Comparison of ENCODE assay signal across 1 cellular context in the genomic region with DNA sequence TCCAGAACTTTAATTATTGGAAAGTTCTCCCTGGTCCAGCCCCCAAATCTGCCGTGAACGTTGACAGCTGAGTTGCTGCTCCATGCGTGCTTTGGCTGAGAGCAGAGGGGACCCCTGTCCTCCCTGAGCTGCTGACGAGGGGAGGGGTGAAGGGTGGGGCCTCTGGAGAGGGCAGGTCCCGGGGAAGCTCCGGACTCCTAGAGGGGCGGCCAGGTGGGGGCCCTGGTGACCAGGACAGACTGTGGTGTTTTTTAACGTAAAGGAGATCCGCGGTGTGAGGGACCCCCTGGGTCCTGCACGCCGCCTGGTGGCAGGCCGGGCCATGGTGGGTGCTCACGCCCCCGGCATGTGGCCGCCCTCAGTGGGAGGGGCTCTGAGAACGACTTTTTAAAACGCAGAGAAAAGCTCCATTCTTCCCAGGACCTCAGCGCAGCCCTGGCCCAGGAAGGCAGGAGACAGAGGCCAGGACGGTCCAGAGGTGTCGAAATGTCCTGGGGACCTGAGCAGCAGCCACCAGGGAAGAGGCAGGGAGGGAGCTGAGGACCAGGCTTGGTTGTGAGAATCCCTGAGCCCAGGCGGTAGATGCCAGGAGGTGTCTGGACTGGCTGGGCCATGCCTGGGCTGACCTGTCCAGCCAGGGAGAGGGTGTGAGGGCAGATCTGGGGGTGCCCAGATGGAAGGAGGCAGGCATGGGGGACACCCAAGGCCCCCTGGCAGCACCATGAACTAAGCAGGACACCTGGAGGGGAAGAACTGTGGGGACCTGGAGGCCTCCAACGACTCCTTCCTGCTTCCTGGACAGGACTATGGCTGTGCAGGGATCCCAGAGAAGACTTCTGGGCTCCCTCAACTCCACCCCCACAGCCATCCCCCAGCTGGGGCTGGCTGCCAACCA.
TF ChIP-seq lines count a peak whose summit lies in the region.

A gene (plus strand): TSS at position 410 of the 895 bp plus-strand sequence. CDS start 397 bp downstream, at position 807.

TF ChIP-seq in endothelial cell of umbilical vein, 7 proteins besides CTCF, POLR2A, EP300 and RAD21:
- TF ChIP-seq POLR2AphosphoS5 (IDR thresholded peaks at IDR 0.05; ENCODE audit: insufficient read depth, low read depth, low read length) (no peak), MYC (IDR thresholded peaks at IDR 0.05; ENCODE audit: low read depth, low read length) (no peak), GATA2 (IDR thresholded peaks at IDR 0.05; ENCODE audit: insufficient read depth, insufficient read length, low read depth, low read length) (no peak), JUN (IDR thresholded peaks at IDR 0.05; ENCODE audit: borderline replicate concordance, insufficient read depth, insufficient read length, low read depth) (no peak), FOS (IDR thresholded peaks at IDR 0.05; ENCODE audit: borderline replicate concordance, insufficient read depth, low read length) (no peak), EZH2 (IDR thresholded peaks at IDR 0.05; ENCODE audit: borderline replicate concordance, low read depth, low read length, severe bottlenecking) (no peak)
- TF ChIP-seq, protein P1, sequence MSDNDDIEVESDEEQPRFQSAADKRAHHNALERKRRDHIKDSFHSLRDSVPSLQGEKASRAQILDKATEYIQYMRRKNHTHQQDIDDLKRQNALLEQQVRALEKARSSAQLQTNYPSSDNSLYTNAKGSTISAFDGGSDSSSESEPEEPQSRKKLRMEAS (IDR thresholded peaks at IDR 0.05; ENCODE audit: insufficient read depth, insufficient read length) = no peak
